ENCODE assay signal across 10 cellular contexts in the genomic region with DNA sequence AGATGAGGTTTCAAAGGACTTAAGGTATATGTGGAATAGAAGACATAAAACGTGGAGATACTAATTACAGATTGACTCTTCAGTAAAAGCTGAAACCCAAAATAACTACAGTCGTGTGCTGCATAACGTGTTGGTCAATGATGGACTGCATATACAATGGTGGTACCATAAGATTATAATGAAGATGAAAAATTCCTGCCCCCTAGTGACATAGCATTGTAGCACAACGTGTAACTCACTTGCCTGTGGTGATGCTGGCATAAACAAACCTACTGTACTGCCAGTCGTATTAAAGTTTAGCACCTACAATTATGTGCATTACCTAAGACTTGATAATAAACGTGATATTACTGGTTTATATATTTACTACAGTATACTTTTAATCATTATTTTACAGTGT.
DNase-seq lines count a peak whose midpoint lies in the region; ATAC-seq and TF ChIP-seq lines count a peak whose summit lies in the region.
"Had no signal": no experiment of that assay in that cellular context is flagged by ENCODE, and none has a peak within 500 bp of the region (broad histone marks: within the 10 kb centered on the region; RNA-seq: fewer than 3 reads in every experiment).

No MANE protein-coding gene starts in this region.

- H3K27ac Mint-ChIP-seq in activated T-cell treated with anti-CD3 and anti-CD28 coated beads, Interleukin-2, amount 50 U/mL, for 72 hours, result no peak overlapping the region
- no peak overlapping the region for H3K27ac Mint-ChIP-seq in stimulated activated memory B cell treated with anti-CD40 and anti-IgM and Interleukin-4, amounts not matched to agents 10 μg/mL and 1 μg/mL and 100 μg/mL, for 72 hours
- H3K27ac Mint-ChIP-seq: activated B cell treated with CpG ODN at 0.5 μM for 24 hours had no signal

- TF ChIP-seq CTCF in LNCAP (IDR thresholded peaks at IDR 0.05) (peak; percentile 52), epithelial cell of esophagus (IDR thresholded peaks at IDR 0.05; ENCODE audit: insufficient read depth, low read depth, low read length, missing control alignments) (peak; percentile 48)

- H3K9me3 Mint-ChIP-seq in activated T-cell treated with anti-CD3 and anti-CD28 coated beads, Interleukin-2, amount 50 U/mL, for 72 hours, result peaks cover 0 to 2% of the 10 kb centered on the region in 2 donors
- peaks cover 3% of the 10 kb centered on the region for H3K9me3 Mint-ChIP-seq in stimulated activated memory B cell treated with anti-CD40 and anti-IgM and Interleukin-4, amounts not matched to agents 10 μg/mL and 1 μg/mL and 100 μg/mL, for 72 hours

- H3K4me1 Mint-ChIP-seq in activated T-cell treated with anti-CD3 and anti-CD28 coated beads, Interleukin-2, amount 50 U/mL, for 72 hours (ENCODE audit: low read depth), result no peaks in the 10 kb centered on the region
- peaks cover 8% of the 10 kb centered on the region for H3K4me1 Mint-ChIP-seq in stimulated activated memory B cell treated with anti-CD40 and anti-IgM and Interleukin-4, amounts not matched to agents 10 μg/mL and 1 μg/mL and 100 μg/mL, for 72 hours

- H3K27me3 Mint-ChIP-seq in activated T-cell treated with anti-CD3 and anti-CD28 coated beads, Interleukin-2, amount 50 U/mL, for 72 hours (ENCODE audit: low read depth), result no peaks in the 10 kb centered on the region
- no peaks in the 10 kb centered on the region for H3K27me3 Mint-ChIP-seq in stimulated activated memory B cell treated with anti-CD40 and anti-IgM and Interleukin-4, amounts not matched to agents 10 μg/mL and 1 μg/mL and 100 μg/mL, for 72 hours
- H3K27me3 Mint-ChIP-seq: activated B cell treated with CpG ODN at 0.5 μM for 24 hours had no signal

- H3K4me3 ChIP-seq in epithelial cell of esophagus (ENCODE audit: low read length), result no peak overlapping the region

- H3K4me3 Mint-ChIP-seq in activated T-cell treated with anti-CD3 and anti-CD28 coated beads, Interleukin-2, amount 50 U/mL, for 72 hours, result no peak overlapping the region
- H3K4me3 Mint-ChIP-seq in stimulated activated memory B cell treated with anti-CD40 and anti-IgM and Interleukin-4, amounts not matched to agents 10 μg/mL and 1 μg/mL and 100 μg/mL, for 72 hours, result no peak overlapping the region
- H3K4me3 Mint-ChIP-seq: activated B cell treated with CpG ODN at 0.5 μM for 24 hours had no signal

- DNase-seq in AML-193 (lab: John Stamatoyannopoulos, UW) (peak; percentile 8 to 25), epithelial cell of esophagus (ENCODE audit: low read depth) (peak; percentile 27)
- no peak for DNase-seq in activated T-cell treated with anti-CD3 and anti-CD28 coated beads, Interleukin-2, amount 50 U/mL, for 72 hours
- no peak for DNase-seq in effector CD4-positive, alpha-beta T cell
- DNase-seq: activated B cell treated with CpG ODN at 0.5 μM for 24 hours, caudate nucleus had no signal

- H3K36me3 Mint-ChIP-seq in activated T-cell treated with anti-CD3 and anti-CD28 coated beads, Interleukin-2, amount 50 U/mL, for 72 hours (ENCODE audit: insufficient read depth in 2 of 2), result no peaks in the 10 kb centered on the region
- no peaks in the 10 kb centered on the region for H3K36me3 Mint-ChIP-seq in stimulated activated memory B cell treated with anti-CD40 and anti-IgM and Interleukin-4, amounts not matched to agents 10 μg/mL and 1 μg/mL and 100 μg/mL, for 72 hours

- ATAC-seq in GM21360 (IDR thresholded peaks at IDR 0.05; ENCODE audit: unreplicated experiment) (peak; percentile 82), GM18870 (IDR thresholded peaks at IDR 0.05; ENCODE audit: unreplicated experiment) (no peak)
- no peak for ATAC-seq in activated T-cell treated with anti-CD3 and anti-CD28 coated beads, Interleukin-2, amount 50 U/mL, for 72 hours (replicated peaks in 1 of 2)
- no peak for ATAC-seq in stimulated activated memory B cell treated with anti-CD40 and anti-IgM and Interleukin-4, amounts not matched to agents 10 μg/mL and 1 μg/mL and 100 μg/mL, for 72 hours

Comparison
In these comparisons a context has a peak if more than half of its experiments do, and no peak if none do; other contexts are left out.
1. DNase-seq: peak in AML-193 (2 of 2) and epithelial cell of esophagus (single experiment); none in activated T-cell treated with anti-CD3 and anti-CD28 coated beads, Interleukin-2, amount 50 U/mL, for 72 hours (0 of 2) and effector CD4-positive, alpha-beta T cell (single experiment).